ENCODE assay signal across 8 cellular contexts in genomic region chr9:120868339-120868675, GRCh38. TPM values are rescaled to one million over a fixed set of nuclear protein-coding genes. Genes with fewer than 3 reads are reported as not detected.
DNase-seq lines count a peak whose midpoint lies in the region; ATAC-seq, FAIRE-seq and TF ChIP-seq lines count a peak whose summit lies in the region.

No MANE protein-coding gene starts in this region.

- ATAC-seq in lung (ENCODE audit: insufficient read depth, low FRiP score) = no peak

- TF ChIP-seq CTCF in left ventricle myocardium inferior (IDR thresholded peaks at IDR 0.05; ENCODE audit: borderline replicate concordance) = no peak
- TF ChIP-seq CTCF in astrocyte (IDR thresholded peaks at IDR 0.05; ENCODE audit: insufficient read depth, low read depth, low read length) = no peak
- TF ChIP-seq CTCF in lung (IDR thresholded peaks at IDR 0.05; ENCODE audit: control extremely low read depth, extremely low read depth) = no peak
- peak in 2 of 4 experiments; percentile 16 to 19 for TF ChIP-seq CTCF in uterus (IDR thresholded peaks at IDR 0.05)

- H3K9ac ChIP-seq in astrocyte (ENCODE audit: low read length) = peak overlapping the region; percentile 32

- 5 to 10% methylated on average over 11 of the region's 11 CpGs for WGBS in lung, 2 donors

- H3K4me2 ChIP-seq in astrocyte (ENCODE audit: low read length) = peak overlapping the region; percentile 67

- H3K4me1 Mint-ChIP-seq in astrocyte (ENCODE audit: low read depth, unreplicated experiment) = peaks cover 4% of the 10 kb centered on the region

- H3K36me3 ChIP-seq in left ventricle myocardium inferior (peaks cover 12% of the 10 kb centered on the region), astrocyte (ENCODE audit: insufficient read depth, low read length) (peaks cover 5% of the 10 kb centered on the region), lung (ENCODE audit: control insufficient read depth in 2 of 2, insufficient read depth in 2 of 2, low read length in 2 of 2) (peaks cover 0 to 6% of the 10 kb centered on the region in 2 donors), uterus (no peaks in the 10 kb centered on the region)

- no peaks in the 10 kb centered on the region for H4K20me1 ChIP-seq in astrocyte (ENCODE audit: insufficient read depth, low read length)

- H3K27me3 ChIP-seq in left ventricle myocardium inferior (ENCODE audit: low read depth) = no peaks in the 10 kb centered on the region
- no peaks in the 10 kb centered on the region for H3K27me3 ChIP-seq in astrocyte (ENCODE audit: insufficient read depth, low read length)
- no peaks in the 10 kb centered on the region for H3K27me3 ChIP-seq in lung (ENCODE audit: control insufficient read depth, insufficient read depth)
- no peaks in the 10 kb centered on the region for H3K27me3 ChIP-seq in uterus

- peaks cover 3% of the 10 kb centered on the region for H3K36me3 Mint-ChIP-seq in astrocyte (ENCODE audit: low read depth, unreplicated experiment)

- intact Hi-C loops in left ventricle myocardium inferior (cut with micrococcal nuclease) = no loop called here
- intact Hi-C loops in cardiac septum (cut with DNase I) = loop anchor here (2.0 kb wide), 1 partner anchor 68 kb away; no protein-coding TSS in a partner anchor
- intact Hi-C loops in uterus (cut with DNase I; ENCODE audit: low total_unique reads) = no loop called here

- H3K4me3 Mint-ChIP-seq in astrocyte (ENCODE audit: unreplicated experiment) = peak overlapping the region; percentile 1

- H3K4me3 ChIP-seq in left ventricle myocardium inferior (peak overlapping the region; percentile 71), astrocyte (ENCODE audit: insufficient read depth, low read depth, low read length) (no peak overlapping the region), lung (no peak overlapping the region), uterus (peak overlapping the region; percentile 27 to 32)

- H3K27ac Mint-ChIP-seq in astrocyte (ENCODE audit: unreplicated experiment) = peak overlapping the region; percentile 10

- no peaks in the 10 kb centered on the region for H3K27me3 Mint-ChIP-seq in astrocyte (ENCODE audit: low read depth, unreplicated experiment)

- H3K27ac ChIP-seq in left ventricle myocardium inferior (replicated peaks) = peak overlapping the region; percentile 88
- H3K27ac ChIP-seq in astrocyte (ENCODE audit: low read depth, low read length) = no peak overlapping the region
- H3K27ac ChIP-seq in lung (ENCODE audit: low read depth in 1 of 2, low read length in 1 of 2) = peak overlapping the region; percentile 54 to 81
- H3K27ac ChIP-seq in uterus = peak overlapping the region; percentile 79 to 88

- peak; percentile 19 to 25 for TF ChIP-seq POLR2A in uterus (IDR thresholded peaks at IDR 0.05)

- no peaks in the 10 kb centered on the region for H3K9me3 Mint-ChIP-seq in astrocyte (ENCODE audit: unreplicated experiment)

- H3K9me3 ChIP-seq in left ventricle myocardium inferior (replicated peaks) (no peaks in the 10 kb centered on the region), astrocyte (ENCODE audit: insufficient read depth, low read depth, low read length) (no peaks in the 10 kb centered on the region), lung (ENCODE audit: control insufficient read depth in 2 of 2, insufficient read depth in 1 of 2, low read length in 1 of 2) (no peaks in the 10 kb centered on the region), uterus (no peaks in the 10 kb centered on the region)

- H3K4me1 ChIP-seq in left ventricle myocardium inferior (peaks cover 9% of the 10 kb centered on the region), astrocyte (ENCODE audit: insufficient read depth, low read length) (no peaks in the 10 kb centered on the region), lung (ENCODE audit: control insufficient read depth in 2 of 2, insufficient read depth in 2 of 2, low read length in 2 of 2) (no peaks in the 10 kb centered on the region), uterus (no peaks in the 10 kb centered on the region)

- H2AFZ ChIP-seq in astrocyte (ENCODE audit: low read depth, low read length) = peak overlapping the region; percentile 30

- no peaks in the 10 kb centered on the region for H3K79me2 ChIP-seq in astrocyte (ENCODE audit: insufficient read depth, low read length)

- DNase-seq in left ventricle myocardium inferior (no peak), cardiac septum (ENCODE audit: low spot score) (no peak), astrocyte (ENCODE audit: low read depth) (peak; percentile 37), lung (ENCODE audit: low spot score) (no peak), uterus (no peak), amniotic stem cell (lab: John Stamatoyannopoulos, UW) (no peak), DMS153 treated with DMSO at 0.1 percent for 48 hours (lab: John Stamatoyannopoulos, UW; ENCODE audit: unreplicated experiment) (no peak), COLO668 (lab: John Stamatoyannopoulos, UW; ENCODE audit: unreplicated experiment) (no peak)

- no peak for FAIRE-seq in astrocyte (lab: Jason Lieb, UNC)

RNA-seq across cellular contexts. Expression of gene PHF19, which starts 8.7 kb away (rescaled TPM):
- total RNA-seq in left ventricle myocardium inferior (13.0 TPM), cardiac septum (15.3 TPM), astrocyte (18.0 and 19.5 TPM in 2 replicates), lung (10 to 100 TPM; 21.8 to 25.1 TPM), uterus (10 to 100 TPM; 12.6 to 76.3 (median 31.8) TPM)
- 10 to 100 TPM; 20.3 to 21.6 TPM for polyA plus RNA-seq in lung

RNA-seq across cellular contexts. Expression of gene PSMD5, which starts 25.6 kb away (rescaled TPM):
- 16.2 TPM for total RNA-seq in left ventricle myocardium inferior
- total RNA-seq in cardiac septum = 13.5 TPM
- total RNA-seq in astrocyte = 66.2 and 78.1 TPM in 2 replicates
- 10 to 100 TPM; 35.0 to 66.0 TPM for total RNA-seq in lung
- 10 to 100 TPM; 14.9 to 19.5 TPM for polyA plus RNA-seq in lung
- total RNA-seq in uterus = 100 to 1,000 TPM in 1 of 4 donors, 10 to 100 TPM in 3; 20.9 to 181 (median 49.0) TPM

RNA-seq across cellular contexts. Expression of gene TRAF1, which starts 58.3 kb away (rescaled TPM):
- total RNA-seq in left ventricle myocardium inferior (2.6 TPM), cardiac septum (2.4 TPM), astrocyte (4.2 and 4.7 TPM in 2 replicates), lung (1 to 10 TPM; 5.8 to 6.4 TPM), uterus (1 to 10 TPM in 2 of 4 donors, under 1 TPM in 2; 0.51 to 8.7 (median 2.6) TPM)
- polyA plus RNA-seq in lung = 10 to 100 TPM in 1 of 2 donors, 1 to 10 TPM in 1; 3.9 to 23.1 TPM

Comparison
In these comparisons a context has a peak if more than half of its experiments do, and no peak if none do; other contexts are left out.
1. H3K4me3 ChIP-seq: peak in left ventricle myocardium inferior (single experiment) and uterus (2 of 2); none in astrocyte (single experiment) and lung (single experiment).